ENCODE assay signal across 12 cellular contexts in the genomic region with DNA sequence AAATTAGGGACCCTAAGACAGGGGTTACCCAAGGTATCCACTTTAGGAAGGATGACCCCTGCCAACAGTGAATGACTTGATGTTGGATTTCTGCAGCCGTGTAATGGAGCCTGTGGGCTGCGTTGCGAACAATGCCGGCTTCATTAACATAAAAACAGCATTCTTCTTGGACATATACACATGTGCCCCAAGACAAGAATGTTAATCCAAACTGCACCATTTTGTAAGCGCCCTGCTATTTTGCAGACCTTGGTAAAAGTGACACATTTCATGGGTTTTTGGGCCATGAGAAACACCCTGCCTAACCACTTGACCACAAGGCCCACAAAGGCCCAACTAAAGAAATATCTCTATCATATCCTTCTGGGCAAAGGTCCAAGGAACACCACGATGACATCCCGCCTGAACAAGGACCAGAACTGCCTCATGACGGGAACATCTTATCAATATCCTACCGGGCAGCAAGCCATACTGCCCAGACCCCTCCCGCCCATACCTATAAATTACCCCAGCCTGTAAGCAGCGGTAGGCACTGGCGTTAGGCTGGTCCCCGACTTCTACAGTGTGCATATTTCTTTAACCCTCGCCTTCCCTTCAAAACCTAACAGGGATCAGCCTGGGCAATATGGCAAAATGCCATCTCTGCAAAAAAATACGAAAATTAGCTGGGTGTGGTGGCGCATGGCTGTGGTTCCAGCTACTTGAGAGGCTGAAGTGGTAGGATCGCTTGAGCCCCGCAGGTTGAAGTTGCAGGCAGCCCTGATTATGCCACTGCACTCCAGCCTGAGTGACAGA. TPM values are rescaled to one million over a fixed set of nuclear protein-coding genes. Genes with fewer than 3 reads are reported as not detected.
DNase-seq lines count a peak whose midpoint lies in the region; ATAC-seq and FAIRE-seq lines count a peak whose summit lies in the region.
"Had no signal": no experiment of that assay in that cellular context is flagged by ENCODE, and none has a peak within 500 bp of the region (broad histone marks: within the 10 kb centered on the region; RNA-seq: fewer than 3 reads in every experiment).

No MANE protein-coding gene starts in this region.

- no peak for FAIRE-seq in small intestine (lab: Jason Lieb, UNC)
- FAIRE-seq: colon had no signal

- WGBS in small intestine, 3 donors = 49 to 62% (median 58%) methylated on average over 18 of the region's 18 CpGs

- H3K9me3 ChIP-seq in small intestine (ENCODE audit: control insufficient read depth, low read depth) = no peaks in the 10 kb centered on the region

- H3K27ac ChIP-seq in small intestine (ENCODE audit: low read depth in 1 of 2, low read length in 1 of 2) = no peak overlapping the region

- ATAC-seq in left cardiac atrium = peak; percentile 78 to 82
- ATAC-seq: T-cell had no signal

- DNase-seq in HT1080 (ENCODE audit: low read depth) = peak; percentile 94
- DNase-seq in UCSD-AML1 (lab: John Stamatoyannopoulos, UW; ENCODE audit: unreplicated experiment) = peak; percentile 28
- DNase-seq in left cardiac atrium = peak; percentile 84
- peak; percentile 7 for DNase-seq in small intestine
- no peak for DNase-seq in effector CD4-positive, alpha-beta T cell
- DNase-seq in CD1c-positive myeloid dendritic cell (ENCODE audit: extremely low spot score) = no peak
- DNase-seq in anterior cingulate cortex (lab: John Stamatoyannopoulos, UW) = no peak
- DNase-seq in NCI-H1694 (lab: John Stamatoyannopoulos, UW) = no peak
- DNase-seq: activated T-cell treated with anti-CD3 and anti-CD28 coated beads, Interleukin-2, amount 50 U/mL, for 1 hour; nucleus accumbens; T-cell had no signal

- no peak overlapping the region for H3K4me3 ChIP-seq in small intestine (ENCODE audit: low read depth in 1 of 2, low read length in 2 of 2)

- H3K4me1 ChIP-seq in small intestine (ENCODE audit: control insufficient read depth in 2 of 2, insufficient read depth in 1 of 2, low read depth in 1 of 2, low read length in 1 of 2) = no peaks in the 10 kb centered on the region

- no peaks in the 10 kb centered on the region for H3K36me3 ChIP-seq in small intestine (ENCODE audit: control insufficient read depth in 2 of 2, insufficient read depth in 2 of 2, low read length in 2 of 2)

- intact Hi-C loops in left cardiac atrium (cut with DNase I) = loop anchor here in 1 of 2 donors (5.0 kb wide), 2 partner anchors 48 to 87 kb away; partner anchors contain the start of gene CD274

- no peaks in the 10 kb centered on the region for H3K27me3 ChIP-seq in small intestine (ENCODE audit: control insufficient read depth in 2 of 2, insufficient read depth in 2 of 2, low read length in 2 of 2)

RNA-seq across cellular contexts. Expression of gene PDCD1LG2, which starts 9.7 kb away (rescaled TPM):
- total RNA-seq in HT1080 (2014; rRNA removed; shearing (Covaris generic)) = 4.0 and 4.5 TPM in 2 replicates
- polyA plus RNA-seq in HT1080 (2015; cell fraction: cytosol; rRNA removed) = 2.6 and 4.3 TPM in 2 replicates
- 6.1 and 6.6 TPM in 2 replicates for polyA plus RNA-seq in HT1080 (2015; cell fraction: nucleus; rRNA removed)
- total RNA-seq in left cardiac atrium = 1 to 10 TPM; 3.3 to 3.6 TPM
- under 1 TPM in 1 of 3 donors, not detected in 2; 0.42 TPM for polyA plus RNA-seq in small intestine

RNA-seq across cellular contexts. Expression of gene CD274, which starts 50.3 kb away (rescaled TPM):
- total RNA-seq in HT1080 (2014; rRNA removed; shearing (Covaris generic)) = 14.3 and 30.5 TPM in 2 replicates
- 24.7 and 30.3 TPM in 2 replicates for polyA plus RNA-seq in HT1080 (2015; cell fraction: cytosol; rRNA removed)
- 86.8 and 91.0 TPM in 2 replicates for polyA plus RNA-seq in HT1080 (2015; cell fraction: nucleus; rRNA removed)
- 10 to 100 TPM in 1 of 2 donors, 1 to 10 TPM in 1; 7.3 to 12.4 TPM for total RNA-seq in left cardiac atrium
- polyA plus RNA-seq in small intestine = 1 to 10 TPM; 1.1 to 3.4 (median 1.1) TPM

Comparison
In these comparisons a context has a peak if more than half of its experiments do, and no peak if none do; other contexts are left out.
1. DNase-seq: peak in HT1080 (single experiment), UCSD-AML1 (single experiment), left cardiac atrium (single experiment) and small intestine (single experiment); none in effector CD4-positive, alpha-beta T cell (single experiment), CD1c-positive myeloid dendritic cell (single experiment), anterior cingulate cortex (0 of 58) and NCI-H1694 (single experiment).